10 cellular contexts compared by ENCODE assay signal in genomic region chr18:31143025-31143424, GRCh38. TPM values are rescaled to one million over a fixed set of nuclear protein-coding genes. Genes with fewer than 3 reads are reported as not detected.
"Had no signal": no experiment of that assay in that cellular context is flagged by ENCODE, and none has a peak within 500 bp of the region (broad histone marks: within the 10 kb centered on the region; RNA-seq: fewer than 3 reads in every experiment).

No MANE protein-coding gene starts in this region.

- ATAC-seq: HCT116, HepG2 had no signal

- FAIRE-seq: HepG2 had no signal

- H3K4me3 ChIP-seq: GM23248, HAP-1 had no signal

- H3K27ac ChIP-seq: GM23248, HL-60 had no signal

- H2AFZ ChIP-seq: GM23248 had no signal

- H3K9me3 ChIP-seq: HAP-1 had no signal

- DNase-seq: GM23248, GOT3, H7, HFFc6, KG1 had no signal

- H3K9ac ChIP-seq: GM23248 had no signal

- H3K36me3 ChIP-seq: HAP-1 had no signal

- H3K4me1 ChIP-seq: HAP-1 had no signal

RNA-seq across cellular contexts. Expression of gene DSC1, which starts 19.6 kb away (rescaled TPM):
- total RNA-seq: GM23248, H7, HepG2, HFFc6, HT1080 had no signal

RNA-seq across cellular contexts. Expression of gene DSC2, which starts 40.8 kb away (rescaled TPM):
- total RNA-seq: GM23248, HFFc6 had no signal
